Comparison of ENCODE assay signal across 16 cellular contexts in genomic region chr3:71846189-71846588, GRCh38.
"Had no signal": no experiment of that assay in that cellular context is flagged by ENCODE, and none has a peak within 500 bp of the region (broad histone marks: within the 10 kb centered on the region; RNA-seq: fewer than 3 reads in every experiment).

No MANE protein-coding gene starts in this region.

- H3K4me3 Mint-ChIP-seq: activated CD4-positive, alpha-beta memory T cell treated with anti-CD3 and anti-CD28 coated beads for 36 hours; activated naive CD4-positive, alpha-beta T cell treated with anti-CD3 and anti-CD28 coated beads, Interleukin-2, amount 10 ng/mL, durations not matched to agents 7 days and 5 days; naive thymus-derived CD4-positive, alpha-beta T cell; stimulated activated naive CD8-positive, alpha-beta T cell treated with anti-CD3 and anti-CD28 coated beads, Interleukin-15, Interleukin-2, amounts not matched to agents 100 ng/mL and 50 ng/mL, for 24 hours had no signal

- H3K27me3 ChIP-seq: colonic mucosa, neutrophil, testis had no signal

- H3K36me3 Mint-ChIP-seq: activated CD4-positive, alpha-beta memory T cell treated with anti-CD3 and anti-CD28 coated beads for 36 hours; activated naive CD4-positive, alpha-beta T cell treated with anti-CD3 and anti-CD28 coated beads, Interleukin-2, amount 10 ng/mL, durations not matched to agents 7 days and 5 days; naive thymus-derived CD4-positive, alpha-beta T cell had no signal

- H3K27me3 Mint-ChIP-seq: activated CD4-positive, alpha-beta memory T cell treated with anti-CD3 and anti-CD28 coated beads for 36 hours had no signal

- H3K27ac ChIP-seq: colonic mucosa, lower lobe of right lung, neutrophil, prostate gland, testis had no signal

- H3K4me1 Mint-ChIP-seq: activated naive CD4-positive, alpha-beta T cell treated with anti-CD3 and anti-CD28 coated beads, Interleukin-2, amount 10 ng/mL, durations not matched to agents 7 days and 5 days; naive thymus-derived CD4-positive, alpha-beta T cell had no signal

- H3K4me1 ChIP-seq: colonic mucosa, lower lobe of right lung, prostate gland, testis had no signal

- H3K36me3 ChIP-seq: colonic mucosa, lower lobe of right lung, neutrophil, prostate gland had no signal

- H3K9me3 ChIP-seq: colonic mucosa, lower lobe of right lung, neutrophil, prostate gland, testis had no signal

- H3K9me3 Mint-ChIP-seq: activated CD4-positive, alpha-beta memory T cell treated with anti-CD3 and anti-CD28 coated beads for 36 hours; activated naive CD4-positive, alpha-beta T cell treated with anti-CD3 and anti-CD28 coated beads, Interleukin-2, amount 10 ng/mL, durations not matched to agents 7 days and 5 days; naive thymus-derived CD4-positive, alpha-beta T cell; stimulated activated naive CD8-positive, alpha-beta T cell treated with anti-CD3 and anti-CD28 coated beads, Interleukin-15, Interleukin-2, amounts not matched to agents 100 ng/mL and 50 ng/mL, for 24 hours had no signal

- H3K4me3 ChIP-seq: colonic mucosa, lower lobe of right lung, prostate gland, testis had no signal

- H3K27ac Mint-ChIP-seq: activated CD4-positive, alpha-beta memory T cell treated with anti-CD3 and anti-CD28 coated beads for 36 hours; activated naive CD4-positive, alpha-beta T cell treated with anti-CD3 and anti-CD28 coated beads, Interleukin-2, amount 10 ng/mL, durations not matched to agents 7 days and 5 days; naive thymus-derived CD4-positive, alpha-beta T cell; stimulated activated naive CD8-positive, alpha-beta T cell treated with anti-CD3 and anti-CD28 coated beads, Interleukin-15, Interleukin-2, amounts not matched to agents 100 ng/mL and 50 ng/mL, for 24 hours had no signal

- ATAC-seq: left cardiac atrium; lower lobe of right lung; naive thymus-derived CD4-positive, alpha-beta T cell; sciatic nerve had no signal

- DNase-seq: activated CD4-positive, alpha-beta memory T cell treated with anti-CD3 and anti-CD28 coated beads for 36 hours; activated naive CD4-positive, alpha-beta T cell treated with anti-CD3 and anti-CD28 coated beads, Interleukin-2, amount 10 ng/mL, durations not matched to agents 7 days and 5 days; caudate nucleus; colonic mucosa; effector CD8-positive, alpha-beta T cell; left cardiac atrium; lower lobe of right lung; naive thymus-derived CD4-positive, alpha-beta T cell; stimulated activated CD4-positive, alpha-beta T cell treated with anti-CD3 and anti-CD28 coated beads, Interleukin-12 subunit alpha, Interleukin-12 subunit beta, amount 100 ng/mL, for 4 hours; stimulated activated CD4-positive, alpha-beta T cell treated with anti-CD3 and anti-CD28 coated beads, Interleukin-2, amount 100 ng/mL, for 48 hours; T1000; testis had no signal
